Comparison of ENCODE assay signal across 17 cellular contexts in genomic region chr1:18693256-18694098, GRCh38.
DNase-seq lines count a peak whose midpoint lies in the region; ATAC-seq and TF ChIP-seq lines count a peak whose summit lies in the region.
"Had no signal": no experiment of that assay in that cellular context is flagged by ENCODE, and none has a peak within 500 bp of the region (broad histone marks: within the 10 kb centered on the region; RNA-seq: fewer than 3 reads in every experiment).

No MANE protein-coding gene starts in this region.

- H3K4me3 ChIP-seq in adrenal gland, result no peak overlapping the region
- H3K4me3 ChIP-seq: breast epithelium, GM23248, lung had no signal

- WGBS in adrenal gland, 4 donors, result 15 to 27% (median 26%) methylated on average over 8 to 25 of the region's 25 CpGs

- ATAC-seq in HG02610 (IDR thresholded peaks at IDR 0.05; ENCODE audit: unreplicated experiment) (no peak), HG03354 (IDR thresholded peaks at IDR 0.05; ENCODE audit: poor library complexity, severe bottlenecking, unreplicated experiment) (no peak)
- ATAC-seq: activated CD8-positive, alpha-beta T cell treated with anti-CD3 and anti-CD28 coated beads for 36 hours; natural killer cell treated with Interleukin-12 subunit alpha and Interleukin-12 subunit beta and Interleukin-15 and Interleukin-18, amount 100 ng/mL, for 72 hours; Panc1 had no signal

- intact Hi-C loops in adrenal gland (cut with DNase I), result no loop called here

- DNase-seq in H4 (ENCODE audit: low spot score) (peak; percentile 32), NCI-H2171 (lab: John Stamatoyannopoulos, UW) (peak; percentile 76), glutamatergic neuron (peak; percentile 73), neural crest cell (ENCODE audit: low read depth, low spot score) (no peak), adrenal gland (no peak), G401 (ENCODE audit: low spot score) (no peak)
- DNase-seq: activated CD8-positive, alpha-beta T cell treated with anti-CD3 and anti-CD28 coated beads for 36 hours; activated naive CD8-positive, alpha-beta T cell treated with anti-CD3 and anti-CD28 coated beads, Interleukin-2, amount 10 ng/mL, durations not matched to agents 7 days and 5 days; GM23248; NCI-H1694 had no signal

- no peaks in the 10 kb centered on the region for H3K9me3 Mint-ChIP-seq in glutamatergic neuron (ENCODE audit: unreplicated experiment)
- no peaks in the 10 kb centered on the region for H3K9me3 Mint-ChIP-seq in neural crest cell
- H3K9me3 Mint-ChIP-seq: activated CD8-positive, alpha-beta T cell treated with anti-CD3 and anti-CD28 coated beads for 36 hours; activated naive CD8-positive, alpha-beta T cell treated with anti-CD3 and anti-CD28 coated beads, Interleukin-2, amount 10 ng/mL, durations not matched to agents 7 days and 5 days; activated T-helper 1 cell treated with anti-CD3 and anti-CD28 coated beads, Interleukin-12 subunit alpha, Interleukin-12 subunit beta, Interleukin-2, Interleukin-4 antibody, amounts not matched to agents 30 ng/mL and 10 ng/mL and 1 ng/mL, durations not matched to agents 14 hours and 24 hours and 36 hours; natural killer cell treated with Interleukin-12 subunit alpha and Interleukin-12 subunit beta and Interleukin-15 and Interleukin-18, amount 100 ng/mL, for 72 hours had no signal

- H3K27ac Mint-ChIP-seq in glutamatergic neuron (ENCODE audit: unreplicated experiment), result no peak overlapping the region
- H3K27ac Mint-ChIP-seq in neural crest cell (ENCODE audit: unreplicated experiment), result peak overlapping the region; percentile 71
- H3K27ac Mint-ChIP-seq: activated CD8-positive, alpha-beta T cell treated with anti-CD3 and anti-CD28 coated beads for 36 hours; activated naive CD8-positive, alpha-beta T cell treated with anti-CD3 and anti-CD28 coated beads, Interleukin-2, amount 10 ng/mL, durations not matched to agents 7 days and 5 days; activated T-helper 1 cell treated with anti-CD3 and anti-CD28 coated beads, Interleukin-12 subunit alpha, Interleukin-12 subunit beta, Interleukin-2, Interleukin-4 antibody, amounts not matched to agents 30 ng/mL and 10 ng/mL and 1 ng/mL, durations not matched to agents 14 hours and 24 hours and 36 hours; natural killer cell treated with Interleukin-12 subunit alpha and Interleukin-12 subunit beta and Interleukin-15 and Interleukin-18, amount 100 ng/mL, for 72 hours had no signal

- H3K4me1 ChIP-seq in adrenal gland (replicated peaks in 1 of 2), result no peaks in the 10 kb centered on the region
- H3K4me1 ChIP-seq: breast epithelium had no signal

- no peak for TF ChIP-seq POLR2A in adrenal gland (IDR thresholded peaks at IDR 0.05)

- peaks cover 2% of the 10 kb centered on the region for H3K27me3 Mint-ChIP-seq in glutamatergic neuron (ENCODE audit: unreplicated experiment)
- peaks cover 68% of the 10 kb centered on the region for H3K27me3 Mint-ChIP-seq in neural crest cell (ENCODE audit: low read depth)

- TF ChIP-seq CTCF in glutamatergic neuron (IDR thresholded peaks at IDR 0.05; ENCODE audit: partially characterized antibody, unreplicated experiment), result no peak
- no peak for TF ChIP-seq CTCF in neural crest cell (conservative IDR thresholded peaks at IDR 0.05)
- no peak for TF ChIP-seq CTCF in adrenal gland (IDR thresholded peaks at IDR 0.05)

- H3K27me3 ChIP-seq in adrenal gland, result peaks cover 6% of the 10 kb centered on the region

- peaks cover 4% of the 10 kb centered on the region for H3K4me1 Mint-ChIP-seq in glutamatergic neuron (ENCODE audit: low read depth, unreplicated experiment)
- no peaks in the 10 kb centered on the region for H3K4me1 Mint-ChIP-seq in neural crest cell
- H3K4me1 Mint-ChIP-seq: activated naive CD8-positive, alpha-beta T cell treated with anti-CD3 and anti-CD28 coated beads, Interleukin-2, amount 10 ng/mL, durations not matched to agents 7 days and 5 days had no signal

- in situ Hi-C loops in G401 (cut with HindIII; ENCODE audit: low sequenced_read_pairs), result no loop called here

- H3K36me3 Mint-ChIP-seq in glutamatergic neuron (ENCODE audit: unreplicated experiment), result no peaks in the 10 kb centered on the region
- H3K36me3 Mint-ChIP-seq in neural crest cell (ENCODE audit: low read depth), result no peaks in the 10 kb centered on the region
- H3K36me3 Mint-ChIP-seq: activated naive CD8-positive, alpha-beta T cell treated with anti-CD3 and anti-CD28 coated beads, Interleukin-2, amount 10 ng/mL, durations not matched to agents 7 days and 5 days; natural killer cell treated with Interleukin-12 subunit alpha and Interleukin-12 subunit beta and Interleukin-15 and Interleukin-18, amount 100 ng/mL, for 72 hours had no signal

- H3K36me3 ChIP-seq in adrenal gland (replicated peaks in 1 of 2), result no peaks in the 10 kb centered on the region
- H3K36me3 ChIP-seq: breast epithelium had no signal

- H3K27ac ChIP-seq in adrenal gland, result no peak overlapping the region
- H3K27ac ChIP-seq: breast epithelium, GM23248 had no signal

- no peaks in the 10 kb centered on the region for H3K9me3 ChIP-seq in adrenal gland (replicated peaks in 1 of 3)
- H3K9me3 ChIP-seq: breast epithelium had no signal

- peak overlapping the region; percentile 38 for H3K4me3 Mint-ChIP-seq in glutamatergic neuron (ENCODE audit: unreplicated experiment)
- H3K4me3 Mint-ChIP-seq in neural crest cell, result no peak overlapping the region
- H3K4me3 Mint-ChIP-seq: activated CD8-positive, alpha-beta T cell treated with anti-CD3 and anti-CD28 coated beads for 36 hours; activated naive CD8-positive, alpha-beta T cell treated with anti-CD3 and anti-CD28 coated beads, Interleukin-2, amount 10 ng/mL, durations not matched to agents 7 days and 5 days; activated T-helper 1 cell treated with anti-CD3 and anti-CD28 coated beads, Interleukin-12 subunit alpha, Interleukin-12 subunit beta, Interleukin-2, Interleukin-4 antibody, amounts not matched to agents 30 ng/mL and 10 ng/mL and 1 ng/mL, durations not matched to agents 14 hours and 24 hours and 36 hours; natural killer cell treated with Interleukin-12 subunit alpha and Interleukin-12 subunit beta and Interleukin-15 and Interleukin-18, amount 100 ng/mL, for 72 hours had no signal

Comparison
In these comparisons a context has a peak if more than half of its experiments do, and no peak if none do; other contexts are left out.
1. DNase-seq: peak in H4 (single experiment), NCI-H2171 (single experiment) and glutamatergic neuron (single experiment); none in neural crest cell (single experiment), adrenal gland (0 of 7) and G401 (single experiment).